1 cellular context compared by ENCODE assay signal in the genomic region with DNA sequence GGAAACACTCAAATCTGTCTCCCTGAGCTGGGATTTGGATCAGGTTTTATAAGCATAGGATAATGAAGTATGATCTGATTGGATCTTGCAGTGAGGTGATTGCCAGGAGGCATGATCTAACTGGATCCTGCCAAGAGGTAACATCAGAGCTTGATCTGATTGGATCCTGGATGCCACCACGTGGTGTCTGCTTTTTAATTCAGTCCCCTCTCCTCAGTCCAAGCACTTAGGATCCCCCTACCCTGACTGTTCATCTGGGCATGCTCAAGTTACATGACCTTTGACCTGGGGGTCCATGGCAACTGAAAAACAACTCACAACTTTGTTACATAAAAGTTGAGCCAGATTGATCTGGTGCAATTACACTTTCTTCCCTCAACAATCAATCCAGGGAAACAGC.
TF ChIP-seq lines count a peak whose summit lies in the region.

No MANE protein-coding gene starts in this region.

TF ChIP-seq in H1, 55 proteins besides CTCF, POLR2A, EP300 and RAD21:
- TF ChIP-seq SRF (IDR thresholded peaks at IDR 0.05; ENCODE audit: low read depth, low read length), result no peak
- TF ChIP-seq, protein P1, sequence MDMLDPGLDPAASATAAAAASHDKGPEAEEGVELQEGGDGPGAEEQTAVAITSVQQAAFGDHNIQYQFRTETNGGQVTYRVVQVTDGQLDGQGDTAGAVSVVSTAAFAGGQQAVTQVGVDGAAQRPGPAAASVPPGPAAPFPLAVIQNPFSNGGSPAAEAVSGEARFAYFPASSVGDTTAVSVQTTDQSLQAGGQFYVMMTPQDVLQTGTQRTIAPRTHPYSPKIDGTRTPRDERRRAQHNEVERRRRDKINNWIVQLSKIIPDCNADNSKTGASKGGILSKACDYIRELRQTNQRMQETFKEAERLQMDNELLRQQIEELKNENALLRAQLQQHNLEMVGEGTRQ (IDR thresholded peaks at IDR 0.05; ENCODE audit: low read length), result peak; percentile 48
- TF ChIP-seq, protein P2, sequence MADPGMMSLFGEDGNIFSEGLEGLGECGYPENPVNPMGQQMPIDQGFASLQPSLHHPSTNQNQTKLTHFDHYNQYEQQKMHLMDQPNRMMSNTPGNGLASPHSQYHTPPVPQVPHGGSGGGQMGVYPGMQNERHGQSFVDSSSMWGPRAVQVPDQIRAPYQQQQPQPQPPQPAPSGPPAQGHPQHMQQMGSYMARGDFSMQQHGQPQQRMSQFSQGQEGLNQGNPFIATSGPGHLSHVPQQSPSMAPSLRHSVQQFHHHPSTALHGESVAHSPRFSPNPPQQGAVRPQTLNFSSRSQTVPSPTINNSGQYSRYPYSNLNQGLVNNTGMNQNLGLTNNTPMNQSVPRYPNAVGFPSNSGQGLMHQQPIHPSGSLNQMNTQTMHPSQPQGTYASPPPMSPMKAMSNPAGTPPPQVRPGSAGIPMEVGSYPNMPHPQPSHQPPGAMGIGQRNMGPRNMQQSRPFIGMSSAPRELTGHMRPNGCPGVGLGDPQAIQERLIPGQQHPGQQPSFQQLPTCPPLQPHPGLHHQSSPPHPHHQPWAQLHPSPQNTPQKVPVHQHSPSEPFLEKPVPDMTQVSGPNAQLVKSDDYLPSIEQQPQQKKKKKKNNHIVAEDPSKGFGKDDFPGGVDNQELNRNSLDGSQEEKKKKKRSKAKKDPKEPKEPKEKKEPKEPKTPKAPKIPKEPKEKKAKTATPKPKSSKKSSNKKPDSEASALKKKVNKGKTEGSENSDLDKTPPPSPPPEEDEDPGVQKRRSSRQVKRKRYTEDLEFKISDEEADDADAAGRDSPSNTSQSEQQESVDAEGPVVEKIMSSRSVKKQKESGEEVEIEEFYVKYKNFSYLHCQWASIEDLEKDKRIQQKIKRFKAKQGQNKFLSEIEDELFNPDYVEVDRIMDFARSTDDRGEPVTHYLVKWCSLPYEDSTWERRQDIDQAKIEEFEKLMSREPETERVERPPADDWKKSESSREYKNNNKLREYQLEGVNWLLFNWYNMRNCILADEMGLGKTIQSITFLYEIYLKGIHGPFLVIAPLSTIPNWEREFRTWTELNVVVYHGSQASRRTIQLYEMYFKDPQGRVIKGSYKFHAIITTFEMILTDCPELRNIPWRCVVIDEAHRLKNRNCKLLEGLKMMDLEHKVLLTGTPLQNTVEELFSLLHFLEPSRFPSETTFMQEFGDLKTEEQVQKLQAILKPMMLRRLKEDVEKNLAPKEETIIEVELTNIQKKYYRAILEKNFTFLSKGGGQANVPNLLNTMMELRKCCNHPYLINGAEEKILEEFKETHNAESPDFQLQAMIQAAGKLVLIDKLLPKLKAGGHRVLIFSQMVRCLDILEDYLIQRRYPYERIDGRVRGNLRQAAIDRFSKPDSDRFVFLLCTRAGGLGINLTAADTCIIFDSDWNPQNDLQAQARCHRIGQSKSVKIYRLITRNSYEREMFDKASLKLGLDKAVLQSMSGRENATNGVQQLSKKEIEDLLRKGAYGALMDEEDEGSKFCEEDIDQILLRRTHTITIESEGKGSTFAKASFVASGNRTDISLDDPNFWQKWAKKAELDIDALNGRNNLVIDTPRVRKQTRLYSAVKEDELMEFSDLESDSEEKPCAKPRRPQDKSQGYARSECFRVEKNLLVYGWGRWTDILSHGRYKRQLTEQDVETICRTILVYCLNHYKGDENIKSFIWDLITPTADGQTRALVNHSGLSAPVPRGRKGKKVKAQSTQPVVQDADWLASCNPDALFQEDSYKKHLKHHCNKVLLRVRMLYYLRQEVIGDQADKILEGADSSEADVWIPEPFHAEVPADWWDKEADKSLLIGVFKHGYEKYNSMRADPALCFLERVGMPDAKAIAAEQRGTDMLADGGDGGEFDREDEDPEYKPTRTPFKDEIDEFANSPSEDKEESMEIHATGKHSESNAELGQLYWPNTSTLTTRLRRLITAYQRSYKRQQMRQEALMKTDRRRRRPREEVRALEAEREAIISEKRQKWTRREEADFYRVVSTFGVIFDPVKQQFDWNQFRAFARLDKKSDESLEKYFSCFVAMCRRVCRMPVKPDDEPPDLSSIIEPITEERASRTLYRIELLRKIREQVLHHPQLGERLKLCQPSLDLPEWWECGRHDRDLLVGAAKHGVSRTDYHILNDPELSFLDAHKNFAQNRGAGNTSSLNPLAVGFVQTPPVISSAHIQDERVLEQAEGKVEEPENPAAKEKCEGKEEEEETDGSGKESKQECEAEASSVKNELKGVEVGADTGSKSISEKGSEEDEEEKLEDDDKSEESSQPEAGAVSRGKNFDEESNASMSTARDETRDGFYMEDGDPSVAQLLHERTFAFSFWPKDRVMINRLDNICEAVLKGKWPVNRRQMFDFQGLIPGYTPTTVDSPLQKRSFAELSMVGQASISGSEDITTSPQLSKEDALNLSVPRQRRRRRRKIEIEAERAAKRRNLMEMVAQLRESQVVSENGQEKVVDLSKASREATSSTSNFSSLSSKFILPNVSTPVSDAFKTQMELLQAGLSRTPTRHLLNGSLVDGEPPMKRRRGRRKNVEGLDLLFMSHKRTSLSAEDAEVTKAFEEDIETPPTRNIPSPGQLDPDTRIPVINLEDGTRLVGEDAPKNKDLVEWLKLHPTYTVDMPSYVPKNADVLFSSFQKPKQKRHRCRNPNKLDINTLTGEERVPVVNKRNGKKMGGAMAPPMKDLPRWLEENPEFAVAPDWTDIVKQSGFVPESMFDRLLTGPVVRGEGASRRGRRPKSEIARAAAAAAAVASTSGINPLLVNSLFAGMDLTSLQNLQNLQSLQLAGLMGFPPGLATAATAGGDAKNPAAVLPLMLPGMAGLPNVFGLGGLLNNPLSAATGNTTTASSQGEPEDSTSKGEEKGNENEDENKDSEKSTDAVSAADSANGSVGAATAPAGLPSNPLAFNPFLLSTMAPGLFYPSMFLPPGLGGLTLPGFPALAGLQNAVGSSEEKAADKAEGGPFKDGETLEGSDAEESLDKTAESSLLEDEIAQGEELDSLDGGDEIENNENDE (IDR thresholded peaks at IDR 0.05; ENCODE audit: insufficient replicate concordance, low read length), result no peak
